Comparison of ENCODE assay signal across 19 cellular contexts in the genomic region with DNA sequence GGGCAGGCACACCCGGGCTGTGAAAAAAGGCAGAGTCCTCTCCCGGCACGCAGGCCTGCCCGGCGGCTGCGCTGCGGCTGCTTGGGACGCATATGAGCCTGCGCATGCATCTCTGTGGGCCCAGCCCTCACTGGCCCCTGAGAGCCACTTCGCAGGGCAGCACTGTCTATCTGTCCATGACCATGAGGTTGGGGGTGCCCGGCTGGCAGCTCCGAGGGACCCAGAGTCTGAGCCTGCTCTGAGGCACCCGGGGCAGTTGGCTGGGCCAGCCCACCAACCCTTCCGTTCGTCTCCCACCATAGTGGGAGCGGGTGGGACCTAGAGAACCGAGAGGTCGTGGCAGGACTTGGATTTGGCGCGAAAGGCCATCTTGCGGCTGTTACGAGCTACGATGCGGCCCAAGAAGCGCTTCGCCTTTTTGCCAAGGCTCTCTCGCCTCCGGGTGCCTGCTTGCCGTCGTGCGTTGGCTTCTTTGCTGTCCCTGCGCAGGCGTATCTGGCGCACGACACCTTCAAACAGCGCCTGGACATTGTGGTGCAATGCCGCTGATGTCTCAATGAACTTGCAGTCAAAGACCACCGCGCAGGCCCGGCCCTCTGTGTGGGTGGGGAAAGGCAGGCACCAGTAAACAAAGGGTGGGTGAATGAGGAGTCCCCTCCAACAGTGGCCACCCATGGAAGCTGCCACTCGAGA. TPM values are rescaled to one million over a fixed set of nuclear protein-coding genes. Genes with fewer than 3 reads are reported as not detected.
DNase-seq lines count a peak whose midpoint lies in the region; FAIRE-seq and TF ChIP-seq lines count a peak whose summit lies in the region.
"Had no signal": no experiment of that assay in that cellular context is flagged by ENCODE, and none has a peak within 500 bp of the region (broad histone marks: within the 10 kb centered on the region; RNA-seq: fewer than 3 reads in every experiment).

No MANE protein-coding gene starts in this region.

- H4K91ac ChIP-seq in H1 (replicated peaks; ENCODE audit: insufficient read length, low read length) (no peak overlapping the region), neuronal stem cell (ENCODE audit: low read depth, low read length, poor library complexity) (no peak overlapping the region)

- H3K27me3 ChIP-seq in NT2/D1 (ENCODE audit: insufficient read depth, insufficient read length) (peaks cover 46% of the 10 kb centered on the region), H1 (replicated peaks in 1 of 4; ENCODE audit: control insufficient read depth in 3 of 4, extremely low read depth in 1 of 4, insufficient read depth in 3 of 4, low read length in 3 of 4) (peaks cover 14 to 40% (median 34%) of the 10 kb centered on the region in 4 experiments; a peak in 6 of 7 replicates), neuronal stem cell (ENCODE audit: control insufficient read depth in 3 of 3, insufficient read depth in 3 of 3, low read depth in 1 of 3, low read length in 3 of 3) (peaks cover 12 to 70% (median 37%) of the 10 kb centered on the region in 3 experiments), tibial artery (no peaks in the 10 kb centered on the region)

- H3K79me1 ChIP-seq in H1 (ENCODE audit: low read depth, low read length) (peaks cover 2% of the 10 kb centered on the region; the same call in 1 of the 2 replicates), neuronal stem cell (ENCODE audit: low read depth, low read length) (no peaks in the 10 kb centered on the region)

- no peak for TF ChIP-seq RAD21 in H1 (IDR thresholded peaks at IDR 0.05 in 1 of 2, conservative IDR thresholded peaks at IDR 0.05 in 1 of 2; ENCODE audit: low read depth in 2 of 2, low read length in 2 of 2)

- H3K9me3 ChIP-seq in NT2/D1 (ENCODE audit: insufficient read depth, low read length) (no peaks in the 10 kb centered on the region), H1 (ENCODE audit: insufficient read depth in 2 of 2, low read depth in 1 of 2, low read length in 1 of 2) (no peaks in the 10 kb centered on the region), neuronal stem cell (replicated peaks in 1 of 2; ENCODE audit: control insufficient read depth in 2 of 2, insufficient read depth in 1 of 2, low read depth in 1 of 2, low read length in 2 of 2) (no peaks in the 10 kb centered on the region), tibial artery (no peaks in the 10 kb centered on the region)

- TF ChIP-seq CTCF in H1 (IDR thresholded peaks at IDR 0.05; ENCODE audit: control extremely low read depth in 1 of 3, insufficient read depth in 1 of 3, low read depth in 1 of 3, low read length in 3 of 3) (no peak), tibial artery (IDR thresholded peaks at IDR 0.05) (no peak)

- peaks cover 4% of the 10 kb centered on the region; the same call in 1 of the 2 replicates for H3K23me2 ChIP-seq in H1 (ENCODE audit: low read depth, low read length)

- H3K23ac ChIP-seq in H1 (ENCODE audit: insufficient read length) (no peak overlapping the region), neuronal stem cell (ENCODE audit: low read depth, low read length, poor library complexity) (peak overlapping the region; percentile 57)

- H4K8ac ChIP-seq in H1 (ENCODE audit: extremely low read depth, insufficient read depth, low read length) (no peak overlapping the region; the same call in 1 of the 2 replicates), neuronal stem cell (ENCODE audit: low read depth, low read length) (no peak overlapping the region)

- H3K4me3 ChIP-seq in NT2/D1 (ENCODE audit: insufficient read length, low read depth) (no peak overlapping the region), H1 (ENCODE audit: extremely low read depth in 1 of 4, insufficient read depth in 2 of 4, low read depth in 3 of 4, low read length in 4 of 4) (no peak overlapping the region), neuronal stem cell (ENCODE audit: low read length in 2 of 2) (no peak overlapping the region), tibial artery (peak overlapping the region in 1 of 2 donors; percentile 3)

- H2BK15ac ChIP-seq in H1 (ENCODE audit: low read length) (no peak overlapping the region), neuronal stem cell (ENCODE audit: low read length) (no peak overlapping the region)

- H3K4me1 ChIP-seq in NT2/D1 (ENCODE audit: insufficient read depth, insufficient read length) (peaks cover 24% of the 10 kb centered on the region), H1 (replicated peaks in 1 of 4; ENCODE audit: control insufficient read depth in 3 of 4, insufficient read depth in 4 of 4, low read length in 3 of 4) (peaks cover 0 to 2% (median under 1%) of the 10 kb centered on the region in 4 experiments; a peak in 3 of 7 replicates), neuronal stem cell (ENCODE audit: control insufficient read depth in 2 of 2, insufficient read depth in 1 of 2, low read depth in 1 of 2, low read length in 2 of 2) (peaks cover 2 to 34% of the 10 kb centered on the region in 2 donors), tibial artery (peaks cover 0 to 62% (median 49%) of the 10 kb centered on the region in 4 donors)

- WGBS in H1 (ENCODE audit: extremely low coverage in 1 of 2, insufficient coverage in 1 of 2, insufficient read length in 1 of 2, insufficient replicate concordance in 2 of 2, low coverage in 1 of 2, low lambda C conversion rate in 2 of 2, missing lambda C conversion rate in 1 of 2), 2 experiments: 91% methylated on average over 35 of the region's 41 CpGs; no CpG with 5 or more reads in 1 of the 2 experiments
- no CpG with 5 or more reads among the region's 41 CpGs for WGBS in neuronal stem cell (ENCODE audit: extremely low coverage in 2 of 2, insufficient read length in 2 of 2, insufficient replicate concordance in 1 of 2), 2 donors

- H3K9ac ChIP-seq in NT2/D1 (ENCODE audit: insufficient read length, low read depth) (peak overlapping the region; percentile 8), H1 (replicated peaks in 1 of 4; ENCODE audit: extremely low read depth in 1 of 4, low read depth in 3 of 4, low read length in 3 of 4) (no peak overlapping the region; a peak in 1 of 7 replicates), neuronal stem cell (ENCODE audit: low read depth, low read length, poor library complexity) (no peak overlapping the region)

- H3K27ac ChIP-seq in H1 (ENCODE audit: low read depth, low read length) (no peak overlapping the region), neuronal stem cell (replicated peaks; ENCODE audit: low read length) (no peak overlapping the region), tibial artery (peak overlapping the region; percentile 97)
- H3K27ac ChIP-seq: HL-60 had no signal

- H3K14ac ChIP-seq in H1 (ENCODE audit: insufficient read length) (no peak overlapping the region), neuronal stem cell (ENCODE audit: low read length) (no peak overlapping the region)

- DNase-seq in NT2/D1 (ENCODE audit: low read depth, low spot score) (no peak), H1 (ENCODE audit: low read depth in 1 of 2, low spot score in 2 of 2) (no peak), neuronal stem cell (ENCODE audit: low spot score) (no peak), tibial artery (no peak), T-helper 1 cell (no peak), NCI-H128 (lab: John Stamatoyannopoulos, UW; ENCODE audit: unreplicated experiment) (no peak)
- no peak for DNase-seq in activated CD4-positive, alpha-beta T cell treated with anti-CD3 and anti-CD28 coated beads, Interleukin-2, amount 50 U/mL, for 1 hour
- DNase-seq: DMS 273 treated with DMSO at 0.1 percent for 48 hours, KBM-7, NCI-H1048, NCI-H1694, NCI-H69, PC-3 had no signal

- H2AK5ac ChIP-seq in H1 (ENCODE audit: low read depth, low read length) (no peak overlapping the region), neuronal stem cell (ENCODE audit: low read depth, low read length) (peak overlapping the region; percentile 74)

- no peak for TF ChIP-seq POLR2A in H1 (IDR thresholded peaks at IDR 0.05; ENCODE audit: control extremely low read depth in 1 of 2, low read depth in 2 of 2, low read length in 2 of 2)

- CTCF ChIA-PET in H1 (lab: Charles Lee; ENCODE audit: partially characterized antibody): interaction anchor here (1.0 to 27.5 kb wide), 2 partner anchors 9 to 23 kb away, joined by 3 to 1009 read pairs; a partner anchor contains a TSS

- no peak overlapping the region for H2BK20ac ChIP-seq in H1 (ENCODE audit: low read length)

- H3K18ac ChIP-seq in H1 (ENCODE audit: extremely low read depth, low read length) (no peak overlapping the region), neuronal stem cell (ENCODE audit: low read length) (no peak overlapping the region)

- no peak for FAIRE-seq in H1 (lab: Jason Lieb, UNC)

- no peak overlapping the region for H3K56ac ChIP-seq in H1 (replicated peaks; ENCODE audit: insufficient read length, low read depth, low read length)

- H2BK120ac ChIP-seq in H1 (replicated peaks; ENCODE audit: low read depth, low read length) (no peak overlapping the region), neuronal stem cell (ENCODE audit: low read depth, low read length) (no peak overlapping the region)

- H3K79me2 ChIP-seq in H1 (ENCODE audit: control insufficient read depth in 1 of 2, insufficient read depth in 2 of 2, low read length in 2 of 2): no peaks in the 10 kb centered on the region

- no peak overlapping the region for H3K4ac ChIP-seq in H1 (replicated peaks; ENCODE audit: insufficient read length, low read depth, low read length)
- H3K4ac ChIP-seq in neuronal stem cell (ENCODE audit: low read length): no peak overlapping the region

- POLR2A ChIA-PET in H1 (lab: Charles Lee; ENCODE audit: partially characterized antibody): interaction anchor here (1.8 kb wide), 1 partner anchor 9 kb away, joined by 4 read pairs; no protein-coding TSS in a partner anchor

- intact Hi-C loops in tibial artery (cut with DNase I; ENCODE audit: low total_unique reads): no loop called here

- H2AFZ ChIP-seq in H1 (ENCODE audit: low read length): no peak overlapping the region
- no peak overlapping the region for H2AFZ ChIP-seq in neuronal stem cell (ENCODE audit: low read length)

- H3K4me2 ChIP-seq in H1 (ENCODE audit: insufficient read depth in 1 of 2, low read depth in 2 of 2, low read length in 2 of 2) (no peak overlapping the region), neuronal stem cell (ENCODE audit: insufficient read depth, low read length, poor library complexity, severe bottlenecking) (no peak overlapping the region)

- H4K20me1 ChIP-seq in H1 (replicated peaks in 1 of 2; ENCODE audit: control insufficient read depth in 1 of 2, insufficient read depth in 2 of 2, low read length in 2 of 2): peaks cover 0 to 2% of the 10 kb centered on the region in 2 experiments

- H2BK5ac ChIP-seq in H1 (ENCODE audit: low read depth, low read length) (no peak overlapping the region), neuronal stem cell (ENCODE audit: low read length) (no peak overlapping the region)

- no peak for TF ChIP-seq EP300 in H1 (IDR thresholded peaks at IDR 0.05; ENCODE audit: borderline replicate concordance in 1 of 2, low read depth in 2 of 2, low read length in 2 of 2)

- peak overlapping the region; percentile 50; the same call in 1 of the 2 replicates for H2BK12ac ChIP-seq in H1 (ENCODE audit: low read depth, low read length)
- H2BK12ac ChIP-seq in neuronal stem cell (ENCODE audit: low read length): no peak overlapping the region

- no peak overlapping the region for H4K5ac ChIP-seq in H1 (ENCODE audit: insufficient read length, low read depth, low read length)

- peaks cover 16% of the 10 kb centered on the region for H3K36me3 ChIP-seq in NT2/D1 (ENCODE audit: insufficient read depth, insufficient read length, low read length)
- no peaks in the 10 kb centered on the region for H3K36me3 ChIP-seq in H1 (ENCODE audit: control insufficient read depth in 2 of 4, insufficient read depth in 4 of 4, low read length in 3 of 4)
- no peaks in the 10 kb centered on the region for H3K36me3 ChIP-seq in neuronal stem cell (replicated peaks in 1 of 2; ENCODE audit: control insufficient read depth in 2 of 2, insufficient read depth in 2 of 2, low read length in 2 of 2)
- peaks cover 12 to 20% (median 20%) of the 10 kb centered on the region in 3 donors for H3K36me3 ChIP-seq in tibial artery

RNA-seq across cellular contexts. Expression of a gene that starts 3.2 kb away (rescaled TPM):
- not detected in 2 replicates for total RNA-seq in H1 (2021; fragmentation: NEBNext Ultra II Directional; extraction: Animal tissue kit (Norgen Biotek cat#: 25700))
- not detected in 2 replicates for polyA plus RNA-seq in H1 (2011; rRNA removed)
- polyA plus RNA-seq in H1 (2011; cell fraction: cytosol; rRNA removed): not detected
- polyA plus RNA-seq in H1 (2011; cell fraction: nucleus; rRNA removed): not detected
- polyA plus RNA-seq in H1 (2012, experiment 1 of 2): not detected in 4 replicates
- polyA plus RNA-seq in H1 (2012, experiment 2 of 2): not detected
- polyA plus RNA-seq in H1 (2013, experiment 1 of 2): not detected
- not detected for polyA plus RNA-seq in H1 (2013, experiment 2 of 2)
- polyA minus RNA-seq in H1 (2011; rRNA and poly(A)+ RNA removed): not detected in 2 replicates
- polyA minus RNA-seq in H1 (2011; cell fraction: cytosol; rRNA and poly(A)+ RNA removed): not detected
- polyA minus RNA-seq in H1 (2011; cell fraction: nucleus; rRNA and poly(A)+ RNA removed): not detected
- not detected for polyA plus RNA-seq in neuronal stem cell (2013, experiment 1 of 2)
- polyA plus RNA-seq in neuronal stem cell (2013, experiment 2 of 2): not detected
- total RNA-seq: Daoy, H4, M059J, PC-3 had no signal
- polyA plus RNA-seq: AG04450, BJ had no signal

RNA-seq across cellular contexts. Expression of a gene that starts 3.4 kb away (rescaled TPM):
- total RNA-seq in H1 (2021; fragmentation: NEBNext Ultra II Directional; extraction: Animal tissue kit (Norgen Biotek cat#: 25700)): not detected in 2 replicates
- polyA plus RNA-seq in H1 (2011; rRNA removed): 0.08 and 0.17 TPM in 2 replicates
- 0.26 TPM for polyA plus RNA-seq in H1 (2011; cell fraction: cytosol; rRNA removed)
- polyA plus RNA-seq in H1 (2011; cell fraction: nucleus; rRNA removed): 0.57 TPM
- polyA plus RNA-seq in H1 (2012, experiment 1 of 2): 0.16 to 0.83 TPM (median 0.18 TPM) in 3 of 4 replicates, not detected in the other
- 0.16 TPM for polyA plus RNA-seq in H1 (2012, experiment 2 of 2)
- polyA plus RNA-seq in H1 (2013, experiment 1 of 2): 0.08 TPM
- 0.09 TPM for polyA plus RNA-seq in H1 (2013, experiment 2 of 2)
- polyA minus RNA-seq in H1 (2011; rRNA and poly(A)+ RNA removed): not detected in 2 replicates
- not detected for polyA minus RNA-seq in H1 (2011; cell fraction: cytosol; rRNA and poly(A)+ RNA removed)
- polyA minus RNA-seq in H1 (2011; cell fraction: nucleus; rRNA and poly(A)+ RNA removed): not detected
- polyA plus RNA-seq in neuronal stem cell (2013, experiment 1 of 2): 0.32 TPM
- polyA plus RNA-seq in neuronal stem cell (2013, experiment 2 of 2): 0.30 TPM
- total RNA-seq: H4 had no signal

RNA-seq across cellular contexts. Expression of a gene that starts 12.3 kb away (rescaled TPM):
- 65.6 and 71.3 TPM in 2 replicates for total RNA-seq in H1 (2021; fragmentation: NEBNext Ultra II Directional; extraction: Animal tissue kit (Norgen Biotek cat#: 25700))
- polyA plus RNA-seq in H1 (2011; rRNA removed): 248 and 256 TPM in 2 replicates
- polyA plus RNA-seq in H1 (2011; cell fraction: cytosol; rRNA removed): 191 TPM
- 156 TPM for polyA plus RNA-seq in H1 (2011; cell fraction: nucleus; rRNA removed)
- polyA plus RNA-seq in H1 (2012, experiment 1 of 2): 67.2 to 137 TPM (median 134 TPM) in 4 replicates
- polyA plus RNA-seq in H1 (2012, experiment 2 of 2): 152 TPM
- polyA plus RNA-seq in H1 (2013, experiment 1 of 2): 82.5 TPM
- polyA plus RNA-seq in H1 (2013, experiment 2 of 2): 88.9 TPM
- polyA minus RNA-seq in H1 (2011; rRNA and poly(A)+ RNA removed): 69.6 and 94.4 TPM in 2 replicates
- polyA minus RNA-seq in H1 (2011; cell fraction: cytosol; rRNA and poly(A)+ RNA removed): 53.9 TPM
- 28.7 TPM for polyA minus RNA-seq in H1 (2011; cell fraction: nucleus; rRNA and poly(A)+ RNA removed)
- polyA plus RNA-seq in neuronal stem cell (2013, experiment 1 of 2): 93.4 TPM
- polyA plus RNA-seq in neuronal stem cell (2013, experiment 2 of 2): 91.2 TPM

RNA-seq across cellular contexts. Expression of a gene that starts 13.4 kb away (rescaled TPM):
- total RNA-seq in H1 (2021; fragmentation: NEBNext Ultra II Directional; extraction: Animal tissue kit (Norgen Biotek cat#: 25700)): 14.4 and 14.7 TPM in 2 replicates
- 8.6 and 16.8 TPM in 2 replicates for polyA plus RNA-seq in H1 (2011; rRNA removed)
- polyA plus RNA-seq in H1 (2011; cell fraction: cytosol; rRNA removed): 12.2 TPM
- 34.5 TPM for polyA plus RNA-seq in H1 (2011; cell fraction: nucleus; rRNA removed)
- 12.3 to 15.9 TPM (median 14.2 TPM) in 4 replicates for polyA plus RNA-seq in H1 (2012, experiment 1 of 2)
- polyA plus RNA-seq in H1 (2012, experiment 2 of 2): 10.4 TPM
- 14.2 TPM for polyA plus RNA-seq in H1 (2013, experiment 1 of 2)
- 12.1 TPM for polyA plus RNA-seq in H1 (2013, experiment 2 of 2)
- polyA minus RNA-seq in H1 (2011; rRNA and poly(A)+ RNA removed): 16.0 and 19.1 TPM in 2 replicates
- polyA minus RNA-seq in H1 (2011; cell fraction: cytosol; rRNA and poly(A)+ RNA removed): 9.0 TPM
- polyA minus RNA-seq in H1 (2011; cell fraction: nucleus; rRNA and poly(A)+ RNA removed): 33.8 TPM
- 14.6 TPM for polyA plus RNA-seq in neuronal stem cell (2013, experiment 1 of 2)
- polyA plus RNA-seq in neuronal stem cell (2013, experiment 2 of 2): 15.0 TPM

RNA-seq across cellular contexts. Expression of a gene that starts 39.2 kb away (rescaled TPM):
- 1.6 and 1.7 TPM in 2 replicates for total RNA-seq in H1 (2021; fragmentation: NEBNext Ultra II Directional; extraction: Animal tissue kit (Norgen Biotek cat#: 25700))
- 2.2 and 2.8 TPM in 2 replicates for polyA plus RNA-seq in H1 (2011; rRNA removed)
- polyA plus RNA-seq in H1 (2011; cell fraction: cytosol; rRNA removed): 3.4 TPM
- polyA plus RNA-seq in H1 (2011; cell fraction: nucleus; rRNA removed): 13.2 TPM
- polyA plus RNA-seq in H1 (2012, experiment 1 of 2): 1.1 to 3.7 TPM (median 2.0 TPM) in 4 replicates
- 0.67 TPM for polyA plus RNA-seq in H1 (2012, experiment 2 of 2)
- 1.7 TPM for polyA plus RNA-seq in H1 (2013, experiment 1 of 2)
- polyA plus RNA-seq in H1 (2013, experiment 2 of 2): 1.3 TPM
- polyA minus RNA-seq in H1 (2011; rRNA and poly(A)+ RNA removed): 2.4 and 2.9 TPM in 2 replicates
- 0.59 TPM for polyA minus RNA-seq in H1 (2011; cell fraction: cytosol; rRNA and poly(A)+ RNA removed)
- polyA minus RNA-seq in H1 (2011; cell fraction: nucleus; rRNA and poly(A)+ RNA removed): 12.5 TPM
- polyA plus RNA-seq in neuronal stem cell (2013, experiment 1 of 2): 2.4 TPM
- 2.5 TPM for polyA plus RNA-seq in neuronal stem cell (2013, experiment 2 of 2)

Comparison
In these comparisons a context has a peak if more than half of its experiments do, and no peak if none do; other contexts are left out.
1. H3K27ac ChIP-seq: peak in tibial artery (2 of 2); none in H1 (single experiment) and neuronal stem cell (single experiment).